In the genomic region with DNA sequence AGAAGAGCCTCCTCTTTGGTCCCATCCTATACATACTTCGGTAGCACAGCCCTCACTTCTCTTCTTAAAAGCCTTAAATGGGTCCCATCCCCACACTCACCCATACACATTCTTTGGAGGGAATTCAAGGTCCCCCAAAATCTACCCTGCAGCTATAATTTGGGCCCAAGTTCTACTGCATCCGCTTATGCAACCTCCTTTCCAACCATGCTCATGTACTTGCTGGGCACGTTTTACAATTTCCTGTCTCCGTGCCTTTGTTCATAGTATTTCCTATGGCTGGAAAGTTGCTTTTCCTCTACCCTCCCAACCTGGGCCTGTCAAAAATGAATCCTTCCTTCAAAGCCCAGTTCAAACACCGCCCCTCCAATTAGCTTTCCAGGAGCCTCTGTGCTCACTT, we compare ENCODE assay signal across 15 cellular contexts.
A peak's percentile ranks its signal among the peaks of the same experiment; 100 is the strongest.
DNase-seq lines count a peak whose midpoint lies in the region; ATAC-seq and TF ChIP-seq lines count a peak whose summit lies in the region.
"Had no signal": no experiment of that assay in that cellular context is flagged by ENCODE, and none has a peak within 500 bp of the region (broad histone marks: within the 10 kb centered on the region; RNA-seq: fewer than 3 reads in every experiment).

No MANE protein-coding gene starts in this region.

- intact Hi-C loops in OCI-LY7 (cut with micrococcal nuclease; ENCODE audit: unreplicated experiment): no loop called here
- intact Hi-C loops in esophagus squamous epithelium (cut with DNase I): no loop called here

- peak overlapping the region; percentile 85 for H3K27ac ChIP-seq in OCI-LY7 (ENCODE audit: low read depth, low read length, poor library complexity, severe bottlenecking)
- peak overlapping the region in 3 of 4 donors; percentile 53 to 98 (median 64) for H3K27ac ChIP-seq in esophagus squamous epithelium
- H3K27ac ChIP-seq in smooth muscle cell (ENCODE audit: low read depth): no peak overlapping the region
- H3K27ac ChIP-seq: KMS-11 had no signal

- H3K4me3 Mint-ChIP-seq in activated CD4-positive, alpha-beta T cell treated with anti-CD3 and anti-CD28 coated beads, Interleukin-2, amount 10 ng/mL, durations not matched to agents 7 days and 5 days: peak overlapping the region; percentile 12

- peaks cover 57% of the 10 kb centered on the region for H4K20me1 ChIP-seq in OCI-LY7 (ENCODE audit: insufficient read depth, low read length)
- peaks cover 100% of the 10 kb centered on the region for H4K20me1 ChIP-seq in smooth muscle cell (ENCODE audit: low read depth)

- TF ChIP-seq POLR2A in esophagus squamous epithelium (IDR thresholded peaks at IDR 0.05): no peak

- POLR2A ChIA-PET in activated CD4-positive, alpha-beta T cell treated with anti-CD3 and anti-CD28 coated beads, Interleukin-2, amount 10 ng/mL, durations not matched to agents 7 days and 5 days (lab: Charles Lee): no interaction called here
- POLR2A ChIA-PET in OCI-LY7 (lab: Charles Lee): interaction anchor here (0.6 to 0.9 kb wide), 2 partner anchors 20 to 137 kb away, joined by 3 to 7 read pairs; no protein-coding TSS in a partner anchor

- no TSS peak for BruUV-seq in OCI-LY7 (replicated peaks; lab: Mats Ljungman, UMichigan)

- peaks cover 51% of the 10 kb centered on the region for H3K36me3 Mint-ChIP-seq in activated CD4-positive, alpha-beta T cell treated with anti-CD3 and anti-CD28 coated beads, Interleukin-2, amount 10 ng/mL, durations not matched to agents 7 days and 5 days (ENCODE audit: low read depth)

- CTCF ChIA-PET in activated CD4-positive, alpha-beta T cell treated with anti-CD3 and anti-CD28 coated beads, Interleukin-2, amount 10 ng/mL, durations not matched to agents 7 days and 5 days (lab: Charles Lee): interaction anchor here (0.6 to 1.5 kb wide), 3 partner anchors 14 to 247 kb away, joined by 3 to 4 read pairs (median 3); no protein-coding TSS in a partner anchor
- CTCF ChIA-PET in OCI-LY7 (lab: Charles Lee; ENCODE audit: unreplicated experiment): interaction anchor here (1.1 kb wide), 1 partner anchor 12 kb away, joined by 4 read pairs; no protein-coding TSS in a partner anchor

- peaks cover 14% of the 10 kb centered on the region for H3K4me1 Mint-ChIP-seq in activated CD4-positive, alpha-beta T cell treated with anti-CD3 and anti-CD28 coated beads, Interleukin-2, amount 10 ng/mL, durations not matched to agents 7 days and 5 days

- no peaks in the 10 kb centered on the region for H3K9me3 ChIP-seq in OCI-LY7 (ENCODE audit: low read length)
- H3K9me3 ChIP-seq in esophagus squamous epithelium: no peaks in the 10 kb centered on the region
- H3K9me3 ChIP-seq in smooth muscle cell (replicated peaks; ENCODE audit: low read depth): no peaks in the 10 kb centered on the region
- H3K9me3 ChIP-seq: thoracic aorta had no signal

- no peak for DNase-seq in activated CD4-positive, alpha-beta T cell treated with anti-CD3 and anti-CD28 coated beads, Interleukin-2, amount 10 ng/mL, durations not matched to agents 7 days and 5 days
- DNase-seq in activated CD4-positive, alpha-beta T cell treated with anti-CD3 and anti-CD28 coated beads, Interleukin-2, amount 50 U/mL, for 4 hours: no peak
- DNase-seq in OCI-LY7 (ENCODE audit: low spot score) (no peak), esophagus squamous epithelium (lab: John Stamatoyannopoulos, UW) (no peak), smooth muscle cell (lab: John Stamatoyannopoulos, UW; ENCODE audit: unreplicated experiment) (no peak), NCI-H1048 (lab: John Stamatoyannopoulos, UW) (no peak)
- DNase-seq in stimulated activated CD4-positive, alpha-beta T cell treated with anti-CD3 and anti-CD28 coated beads, Interleukin-2, amount 100 ng/mL, for 48 hours: no peak
- DNase-seq: activated CD4-positive, alpha-beta T cell treated with anti-CD3 and anti-CD28 coated beads, Interleukin-2, amount 50 U/mL, for 1 hour; effector CD8-positive, alpha-beta T cell; mammary epithelial cell; NCI-H2029 had no signal

- WGBS in esophagus squamous epithelium, 2 donors: 60 to 77% methylated on average over 5 of the region's 5 CpGs
- 79% methylated on average over 5 of the region's 5 CpGs for WGBS in smooth muscle cell (ENCODE audit: low lambda C conversion rate)

- H3K27me3 ChIP-seq in esophagus squamous epithelium (no peaks in the 10 kb centered on the region), smooth muscle cell (ENCODE audit: low read depth) (no peaks in the 10 kb centered on the region)

- ATAC-seq in GM21390 (IDR thresholded peaks at IDR 0.05; ENCODE audit: unreplicated experiment): no peak
- ATAC-seq: HCT116 had no signal

- no peaks in the 10 kb centered on the region for H3K9me2 ChIP-seq in OCI-LY7 (ENCODE audit: insufficient read depth, low read length)

- H3K36me3 ChIP-seq in OCI-LY7 (ENCODE audit: insufficient read depth, low read length): peaks cover 100% of the 10 kb centered on the region
- peaks cover 0 to 65% (median 3%) of the 10 kb centered on the region in 3 donors for H3K36me3 ChIP-seq in esophagus squamous epithelium
- no peaks in the 10 kb centered on the region for H3K36me3 ChIP-seq in smooth muscle cell (ENCODE audit: low read depth)

- no peak overlapping the region for H3K9ac ChIP-seq in smooth muscle cell (ENCODE audit: low read depth)
- H3K9ac ChIP-seq: KMS-11 had no signal

- H3K4me2 ChIP-seq in OCI-LY7 (ENCODE audit: low read length): peak overlapping the region; percentile 97
- peak overlapping the region; percentile 5 for H3K4me2 ChIP-seq in smooth muscle cell
- H3K4me2 ChIP-seq: KMS-11 had no signal

- no peaks in the 10 kb centered on the region for H3K9me3 Mint-ChIP-seq in activated CD4-positive, alpha-beta T cell treated with anti-CD3 and anti-CD28 coated beads, Interleukin-2, amount 10 ng/mL, durations not matched to agents 7 days and 5 days

- peak overlapping the region; percentile 73 for H3K27ac Mint-ChIP-seq in activated CD4-positive, alpha-beta T cell treated with anti-CD3 and anti-CD28 coated beads, Interleukin-2, amount 10 ng/mL, durations not matched to agents 7 days and 5 days

- H3F3A ChIP-seq in smooth muscle cell (ENCODE audit: low read depth): peaks cover 17% of the 10 kb centered on the region

- H3K79me2 ChIP-seq in OCI-LY7 (ENCODE audit: insufficient read depth, low read depth, low read length) (peaks cover 100% of the 10 kb centered on the region), smooth muscle cell (ENCODE audit: low read depth) (peaks cover 99% of the 10 kb centered on the region)

- H3K4me1 ChIP-seq in OCI-LY7 (ENCODE audit: insufficient read depth, low read length, poor library complexity, severe bottlenecking) (peaks cover 57% of the 10 kb centered on the region), esophagus squamous epithelium (peaks cover 33 to 99% (median 53%) of the 10 kb centered on the region in 3 donors), smooth muscle cell (ENCODE audit: low read depth) (peaks cover 55% of the 10 kb centered on the region)

- H2AFZ ChIP-seq in OCI-LY7 (ENCODE audit: low read length) (no peak overlapping the region), smooth muscle cell (ENCODE audit: low read depth) (no peak overlapping the region)

- TF ChIP-seq CTCF in OCI-LY7 (conservative IDR thresholded peaks at IDR 0.05; ENCODE audit: low read length): no peak
- no peak for TF ChIP-seq CTCF in esophagus squamous epithelium (IDR thresholded peaks at IDR 0.05)
- no peak for TF ChIP-seq CTCF in smooth muscle cell (IDR thresholded peaks at IDR 0.05; ENCODE audit: borderline replicate concordance, insufficient read depth, poor library complexity, severe bottlenecking)

- H3K4me3 ChIP-seq in OCI-LY7 (ENCODE audit: low read depth, low read length, poor library complexity, severe bottlenecking): peak overlapping the region; percentile 87
- H3K4me3 ChIP-seq in esophagus squamous epithelium: peak overlapping the region in 1 of 4 donors; percentile 30
- H3K4me3 ChIP-seq in smooth muscle cell: no peak overlapping the region
- H3K4me3 ChIP-seq: thoracic aorta had no signal

- no peaks in the 10 kb centered on the region for H3K27me3 Mint-ChIP-seq in activated CD4-positive, alpha-beta T cell treated with anti-CD3 and anti-CD28 coated beads, Interleukin-2, amount 10 ng/mL, durations not matched to agents 7 days and 5 days
